In genomic region chr3:102570551-102570950, GRCh38 we compare ENCODE assay signal across 25 cellular contexts.
"Had no signal": no experiment of that assay in that cellular context is flagged by ENCODE, and none has a peak within 500 bp of the region (broad histone marks: within the 10 kb centered on the region; RNA-seq: fewer than 3 reads in every experiment).

No MANE protein-coding gene starts in this region.

- H3K4me2 ChIP-seq: hepatocyte had no signal

- H3K36me3 ChIP-seq: colonic mucosa, gastroesophageal sphincter, heart left ventricle, lower lobe of right lung had no signal

- H3K9me3 ChIP-seq: colonic mucosa, gastroesophageal sphincter, heart left ventricle, lower lobe of right lung, mucosa of descending colon had no signal

- H3K27ac ChIP-seq: colonic mucosa, epithelial cell of prostate, foreskin keratinocyte, gastroesophageal sphincter, heart left ventricle, hepatocyte, lower lobe of right lung had no signal

- FAIRE-seq: endometrium, frontal cortex, kidney had no signal

- H3K4me1 ChIP-seq: colonic mucosa, foreskin keratinocyte, gastroesophageal sphincter, heart left ventricle, lower lobe of right lung had no signal

- DNase-seq: colonic mucosa; cortex of kidney; effector CD8-positive, alpha-beta T cell; effector memory CD8-positive, alpha-beta T cell; endodermal cell; erythroblast; foreskin keratinocyte; heart left ventricle; hypothalamus; immature natural killer cell; islet precursor cell; kidney; kidney glomerular epithelial cell; left colon; left ventricle myocardium superior; lower lobe of right lung; mesenchymal stem cell; mucosa of descending colon; naive B cell had no signal

- H2AFZ ChIP-seq: hepatocyte had no signal

- ATAC-seq: effector memory CD8-positive, alpha-beta T cell; esophagus mucosa; foreskin keratinocyte; gastroesophageal sphincter; heart left ventricle; left colon; left ventricle myocardium superior; lower lobe of right lung; mucosa of descending colon had no signal

- H3K27me3 ChIP-seq: colonic mucosa, gastroesophageal sphincter, heart left ventricle, hepatocyte had no signal

- H3K79me2 ChIP-seq: hepatocyte had no signal

- H3K4me3 ChIP-seq: colonic mucosa, gastroesophageal sphincter, heart left ventricle, hepatocyte, lower lobe of right lung, mucosa of descending colon had no signal
